In genomic region chr22:32861330-32861729, GRCh38 we compare ENCODE assay signal across 24 cellular contexts. TPM values are rescaled to one million over a fixed set of nuclear protein-coding genes. Genes with fewer than 3 reads are reported as not detected.
DNase-seq lines count a peak whose midpoint lies in the region; TF ChIP-seq lines count a peak whose summit lies in the region.
"Had no signal": no experiment of that assay in that cellular context is flagged by ENCODE, and none has a peak within 500 bp of the region (broad histone marks: within the 10 kb centered on the region; RNA-seq: fewer than 3 reads in every experiment).

No MANE protein-coding gene starts in this region.

- H3F3A ChIP-seq in GM23248 (ENCODE audit: insufficient read depth) = peaks cover 99% of the 10 kb centered on the region

- no peak overlapping the region for H3K4me3 ChIP-seq in GM23248
- no peak overlapping the region for H3K4me3 ChIP-seq in mesenchymal stem cell (ENCODE audit: insufficient read depth in 1 of 2, low read depth in 1 of 2, low read length in 2 of 2)
- H3K4me3 ChIP-seq: A549; BLaER1 treated with 17β-estradiol and CSF1 and Interleukin-3, amounts not matched to agents 10 nM and 100 nM; GM12878; GM23338; HAP-1 had no signal

- in situ Hi-C loops in GM23248 (cut with MboI) = no loop called here

- H4K8ac ChIP-seq in mesenchymal stem cell (ENCODE audit: low read length) = no peak overlapping the region

- 97 to 99% methylated on average over 5 of the region's 5 CpGs for WGBS in GM23248 (ENCODE audit: low coverage in 1 of 2, low lambda C conversion rate in 2 of 2, missing lambda C conversion rate in 2 of 2), 2 experiments
- 97% methylated on average over 4 of the region's 5 CpGs for WGBS in mesenchymal stem cell

- H3K27me3 ChIP-seq in GM23248 (replicated peaks; ENCODE audit: insufficient read depth) (no peaks in the 10 kb centered on the region), mesenchymal stem cell (ENCODE audit: control insufficient read depth in 1 of 2, insufficient read depth in 1 of 2, low read length in 2 of 2) (no peaks in the 10 kb centered on the region)
- H3K27me3 ChIP-seq: BE2C; BLaER1 treated with 17β-estradiol and CSF1 and Interleukin-3, amounts not matched to agents 10 nM and 100 nM had no signal

- DNase-seq in NOMO-1 treated with DMSO at 0.1 percent for 48 hours (lab: John Stamatoyannopoulos, UW; ENCODE audit: unreplicated experiment) (peak; percentile 10), NOMO-1 treated with dmso at 0.1 percent for 144 hours (lab: John Stamatoyannopoulos, UW; ENCODE audit: unreplicated experiment) (no peak), GM23248 (peak; percentile 27), RWPE1 (ENCODE audit: low spot score) (no peak), mesenchymal stem cell (peak; percentile 28), kidney glomerular epithelial cell (lab: John Stamatoyannopoulos, UW) (no peak), glomerular visceral epithelial cell (ENCODE audit: extremely low spot score) (no peak)
- DNase-seq: 8988T; ACHN; AML-193; BE2C; CD4-positive, alpha-beta T cell; CD8-positive, alpha-beta memory T cell; DMS 273 treated with DMSO at 0.1 percent for 48 hours; DMS79; EL; GDM1; HFFc6 had no signal

- H2AK5ac ChIP-seq in mesenchymal stem cell (ENCODE audit: low read length, severe bottlenecking) = no peak overlapping the region

- no peak overlapping the region for H3K9ac ChIP-seq in GM23248
- H3K9ac ChIP-seq in mesenchymal stem cell (ENCODE audit: low read length) = no peak overlapping the region
- H3K9ac ChIP-seq: BLaER1 treated with 17β-estradiol and CSF1 and Interleukin-3, amounts not matched to agents 10 nM and 100 nM had no signal

- H2AFZ ChIP-seq in GM23248 (no peak overlapping the region), mesenchymal stem cell (ENCODE audit: low read depth, low read length) (no peak overlapping the region)
- H2AFZ ChIP-seq: GM23338 had no signal

- no peak overlapping the region for H3K14ac ChIP-seq in mesenchymal stem cell (ENCODE audit: low read length in 2 of 2)

- no peak overlapping the region for H4K91ac ChIP-seq in mesenchymal stem cell (ENCODE audit: low read length)

- H3K4me2 ChIP-seq in GM23248 (ENCODE audit: unreplicated experiment) (no peak overlapping the region), mesenchymal stem cell (ENCODE audit: low read length, poor library complexity, severe bottlenecking) (no peak overlapping the region)
- H3K4me2 ChIP-seq: A549; BLaER1 treated with 17β-estradiol and CSF1 and Interleukin-3, amounts not matched to agents 10 nM and 100 nM; GM23338 had no signal

- CTCF ChIA-PET in RWPE1 (lab: Yijun Ruan, JAX) = no interaction called here

- peak overlapping the region; percentile 34 for H3K27ac ChIP-seq in GM23248
- H3K27ac ChIP-seq in RWPE1 = 0 out of 2 replicates have a peak overlapping the region, but pooled peaks have one; percentile 18
- no peak overlapping the region for H3K27ac ChIP-seq in mesenchymal stem cell (ENCODE audit: low read length, poor library complexity, severe bottlenecking)
- H3K27ac ChIP-seq: A549; BLaER1 treated with 17β-estradiol and CSF1 and Interleukin-3, amounts not matched to agents 10 nM and 100 nM had no signal

- no peak overlapping the region for H3K4ac ChIP-seq in mesenchymal stem cell (ENCODE audit: low read depth in 1 of 2, low read length in 2 of 2)

- H3K18ac ChIP-seq in mesenchymal stem cell (ENCODE audit: low read depth in 1 of 2, low read length in 2 of 2) = no peak overlapping the region

- H3K23ac ChIP-seq in mesenchymal stem cell (ENCODE audit: low read length in 2 of 2) = no peak overlapping the region

- peaks cover 19% of the 10 kb centered on the region for H3K79me2 ChIP-seq in GM23248 (ENCODE audit: insufficient read depth)

- no peak overlapping the region for H2BK15ac ChIP-seq in mesenchymal stem cell (ENCODE audit: low read depth, poor library complexity, severe bottlenecking)

- H3K36me3 ChIP-seq in GM23248 (ENCODE audit: low read depth) (peaks cover 62% of the 10 kb centered on the region), mesenchymal stem cell (ENCODE audit: control insufficient read depth in 1 of 2, insufficient read depth in 2 of 2, low read depth in 1 of 2, low read length in 2 of 2) (peaks cover 0 to 66% of the 10 kb centered on the region in 2 experiments)
- H3K36me3 ChIP-seq: BE2C; BLaER1 treated with 17β-estradiol and CSF1 and Interleukin-3, amounts not matched to agents 10 nM and 100 nM; HAP-1 had no signal

- peak overlapping the region in 1 of 2 experiments; percentile 6 for H2BK12ac ChIP-seq in mesenchymal stem cell (ENCODE audit: low read length in 2 of 2)

- no peak for TF ChIP-seq CTCF in RWPE1 (conservative IDR thresholded peaks at IDR 0.05; ENCODE audit: low read depth)

- no peak overlapping the region for H2BK120ac ChIP-seq in mesenchymal stem cell (ENCODE audit: low read depth, low read length)

- no peaks in the 10 kb centered on the region; the same call in 1 of the 2 replicates for H4K20me1 ChIP-seq in GM23248 (ENCODE audit: insufficient read depth)
- H4K20me1 ChIP-seq: BLaER1 treated with 17β-estradiol and CSF1 and Interleukin-3, amounts not matched to agents 10 nM and 100 nM had no signal

- H3K9me3 ChIP-seq in GM23248 (ENCODE audit: low read depth) (no peaks in the 10 kb centered on the region), mesenchymal stem cell (ENCODE audit: control insufficient read depth, low read length) (no peaks in the 10 kb centered on the region)
- H3K9me3 ChIP-seq: A549; BE2C; BLaER1 treated with 17β-estradiol and CSF1 and Interleukin-3, amounts not matched to agents 10 nM and 100 nM; HAP-1 had no signal

- POLR2A ChIA-PET in RWPE1 (lab: Yijun Ruan, JAX; ENCODE audit: low non-redundant PET) = no interaction called here

- H3K79me1 ChIP-seq in mesenchymal stem cell (replicated peaks; ENCODE audit: low read length, poor library complexity, severe bottlenecking) = no peaks in the 10 kb centered on the region

- no peak overlapping the region for H2BK5ac ChIP-seq in mesenchymal stem cell (ENCODE audit: low read depth, low read length, poor library complexity, severe bottlenecking)

- H3K9me2 ChIP-seq in GM23248 (ENCODE audit: insufficient read depth) = no peaks in the 10 kb centered on the region

- H3K4me1 ChIP-seq in GM23248 (ENCODE audit: insufficient read depth) (no peaks in the 10 kb centered on the region), mesenchymal stem cell (ENCODE audit: control insufficient read depth, insufficient read depth, low read depth, low read length) (no peaks in the 10 kb centered on the region)
- H3K4me1 ChIP-seq: A549, HAP-1 had no signal

RNA-seq across cellular contexts. Expression of gene TIMP3, which starts 59.8 kb away (rescaled TPM):
- total RNA-seq in GM23248 (2014; rRNA removed; shearing (Covaris generic)) = 1,244 and 1,254 TPM in 2 replicates
- 1,465 and 1,490 TPM in 2 replicates for polyA plus RNA-seq in GM23248 (2016; fragmentation: Nextera tagmentation; extraction: Ambion mirVana)
- polyA plus RNA-seq in mesenchymal stem cell (2013, experiment 1 of 2) = 319 TPM
- 317 TPM for polyA plus RNA-seq in mesenchymal stem cell (2013, experiment 2 of 2)
- polyA plus RNA-seq: CD14-positive monocyte; CD8-positive, alpha-beta memory T cell had no signal

Comparison
In these comparisons a context has a peak if more than half of its experiments do, and no peak if none do; other contexts are left out.
1. DNase-seq: peak in NOMO-1 treated with DMSO at 0.1 percent for 48 hours (single experiment), GM23248 (single experiment) and mesenchymal stem cell (single experiment); none in NOMO-1 treated with dmso at 0.1 percent for 144 hours (single experiment), RWPE1 (single experiment), kidney glomerular epithelial cell (single experiment) and glomerular visceral epithelial cell (single experiment).